12 cellular contexts compared by ENCODE assay signal in the genomic region with DNA sequence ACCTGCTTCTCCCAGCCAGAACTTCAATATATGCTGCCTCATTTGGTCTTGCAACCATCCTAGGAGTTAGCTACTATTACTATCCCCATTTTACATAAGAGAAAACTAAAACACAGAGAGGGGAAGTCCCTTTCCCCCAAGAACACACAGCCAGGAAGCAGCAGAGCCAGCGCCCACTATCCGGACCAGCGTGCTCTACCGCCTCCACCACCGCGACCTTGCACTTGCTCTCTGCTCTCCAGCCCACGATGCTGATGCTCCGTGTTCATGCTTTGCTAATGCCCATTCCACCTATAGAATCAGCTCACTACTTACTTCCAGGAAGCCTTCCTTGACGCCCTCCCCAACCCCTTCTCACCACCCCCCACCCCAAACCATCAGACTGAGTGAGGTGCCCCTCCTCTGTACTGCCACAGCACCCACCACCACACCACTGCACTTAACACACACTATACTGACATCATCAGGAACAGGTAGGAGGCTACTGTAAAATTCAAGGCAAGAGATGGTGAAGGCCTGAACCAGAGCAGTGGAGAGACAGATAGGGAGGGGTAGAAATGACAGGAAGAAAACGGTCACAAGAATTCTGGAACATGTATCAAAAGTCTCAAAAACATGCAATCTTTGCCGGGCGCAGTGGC. TPM values are rescaled to one million over a fixed set of nuclear protein-coding genes. Genes with fewer than 3 reads are reported as not detected.
A peak's percentile ranks its signal among the peaks of the same experiment; 100 is the strongest.
DNase-seq lines count a peak whose midpoint lies in the region; ATAC-seq lines count a peak whose summit lies in the region.
"Had no signal": no experiment of that assay in that cellular context is flagged by ENCODE, and none has a peak within 500 bp of the region (broad histone marks: within the 10 kb centered on the region; RNA-seq: fewer than 3 reads in every experiment).

No MANE protein-coding gene starts in this region.

- H3K27ac Mint-ChIP-seq in CD8-positive, alpha-beta memory T cell, result peak overlapping the region in 7 of 8 donors; percentile 3 to 58 (median 48)

- ATAC-seq in HG02885 (IDR thresholded peaks at IDR 0.05; ENCODE audit: poor library complexity, unreplicated experiment) (peak; percentile 52), HG03159 (IDR thresholded peaks at IDR 0.05; ENCODE audit: unreplicated experiment) (no peak), HG03135 (IDR thresholded peaks at IDR 0.05; ENCODE audit: unreplicated experiment) (no peak)
- ATAC-seq: HCT116 had no signal

- no peak overlapping the region for H3K27ac ChIP-seq in CD8-positive, alpha-beta memory T cell (ENCODE audit: low read depth, low read length)
- H3K27ac ChIP-seq in substantia nigra (ENCODE audit: low read depth, low read length, poor library complexity, severe bottlenecking), result no peak overlapping the region
- H3K27ac ChIP-seq: BLaER1 had no signal

- H3K27me3 ChIP-seq in CD8-positive, alpha-beta memory T cell (ENCODE audit: insufficient read depth, low read length, poor library complexity, severe bottlenecking), result no peaks in the 10 kb centered on the region
- H3K27me3 ChIP-seq: BLaER1 had no signal

- peaks cover 8% of the 10 kb centered on the region for H3K4me1 ChIP-seq in CD8-positive, alpha-beta memory T cell (ENCODE audit: insufficient read depth, low read length)
- H3K4me1 ChIP-seq: BLaER1 had no signal

- H3K4me3 ChIP-seq in CD8-positive, alpha-beta memory T cell (ENCODE audit: low read length), result no peak overlapping the region
- H3K4me3 ChIP-seq: BLaER1 had no signal

- H3K9me3 ChIP-seq in CD8-positive, alpha-beta memory T cell (ENCODE audit: low read length), result no peaks in the 10 kb centered on the region
- H3K9me3 ChIP-seq: BLaER1 had no signal

- CTCF ChIA-PET in CD8-positive, alpha-beta memory T cell (lab: Charles Lee), result interaction anchor here (1.3 to 3.2 kb wide), 2 partner anchors 10 to 13 kb away, joined by 4 to 17 read pairs; no protein-coding TSS in a partner anchor

- peaks cover 10 to 14% (median 10%) of the 10 kb centered on the region in 3 donors for H3K4me1 Mint-ChIP-seq in CD8-positive, alpha-beta memory T cell

- no peaks in the 10 kb centered on the region for H3K9me3 Mint-ChIP-seq in CD8-positive, alpha-beta memory T cell

- no peaks in the 10 kb centered on the region for H3K36me3 ChIP-seq in CD8-positive, alpha-beta memory T cell (ENCODE audit: insufficient read depth, low read length)
- H3K36me3 ChIP-seq: BLaER1 had no signal

- no peaks in the 10 kb centered on the region for H3K27me3 Mint-ChIP-seq in CD8-positive, alpha-beta memory T cell

- POLR2A ChIA-PET in CD8-positive, alpha-beta memory T cell (lab: Charles Lee), result interaction anchor here (1.1 to 1.5 kb wide), 2 partner anchors 9 to 33 kb away, joined by 4 read pairs; no protein-coding TSS in a partner anchor

- H3K4me3 Mint-ChIP-seq in CD8-positive, alpha-beta memory T cell, result peak overlapping the region in 4 of 7 donors; percentile 3 to 36 (median 22)

- DNase-seq in CD8-positive, alpha-beta memory T cell, result no peak
- peak; percentile 37 for DNase-seq in activated naive CD4-positive, alpha-beta T cell treated with anti-CD3 and anti-CD28 coated beads, Interleukin-2, amount 50 U/mL, for 16 hours
- peak; percentile 37 for DNase-seq in stimulated activated CD4-positive, alpha-beta T cell treated with anti-CD3 and anti-CD28 coated beads, Interleukin-2, amount 100 ng/mL, for 4 hours (ENCODE audit: low read depth)
- no peak for DNase-seq in substantia nigra (lab: John Stamatoyannopoulos, UW)
- DNase-seq in NCI-H748 (lab: John Stamatoyannopoulos, UW; ENCODE audit: unreplicated experiment), result no peak
- DNase-seq: activated gamma-delta T cell, mesendoderm had no signal

- peaks cover 0 to 1% (median 0%) of the 10 kb centered on the region in 3 donors for H3K36me3 Mint-ChIP-seq in CD8-positive, alpha-beta memory T cell

RNA-seq across cellular contexts. Expression of gene TMEM53, which starts 9.4 kb away (rescaled TPM):
- total RNA-seq in CD8-positive, alpha-beta memory T cell, result 1 to 10 TPM; 2.3 to 2.5 TPM
- polyA plus RNA-seq in CD8-positive, alpha-beta memory T cell, result 7.1 TPM

RNA-seq across cellular contexts. Expression of gene ARMH1, which starts 9.7 kb away (rescaled TPM):
- 10 to 100 TPM; 33.3 to 38.0 TPM for total RNA-seq in CD8-positive, alpha-beta memory T cell
- polyA plus RNA-seq in CD8-positive, alpha-beta memory T cell, result 21.1 TPM

Comparison
In these comparisons a context has a peak if more than half of its experiments do, and no peak if none do; other contexts are left out.
1. DNase-seq: peak in activated naive CD4-positive, alpha-beta T cell treated with anti-CD3 and anti-CD28 coated beads, Interleukin-2, amount 50 U/mL, for 16 hours (single experiment) and stimulated activated CD4-positive, alpha-beta T cell treated with anti-CD3 and anti-CD28 coated beads, Interleukin-2, amount 100 ng/mL, for 4 hours (single experiment); none in CD8-positive, alpha-beta memory T cell (0 of 5), substantia nigra (0 of 49) and NCI-H748 (single experiment).